ENCODE assay signal across 32 cellular contexts in genomic region chr13:56352901-56353300, GRCh38.
"Had no signal": no experiment of that assay in that cellular context is flagged by ENCODE, and none has a peak within 500 bp of the region (broad histone marks: within the 10 kb centered on the region; RNA-seq: fewer than 3 reads in every experiment).

No MANE protein-coding gene starts in this region.

- H3K4me3 ChIP-seq: adrenal gland, body of pancreas, cardiac muscle cell, colonic mucosa, esophagus muscularis mucosa, gastroesophageal sphincter, heart right ventricle had no signal

- H3K36me3 ChIP-seq: adrenal gland, cardiac muscle cell, colonic mucosa, esophagus muscularis mucosa, gastroesophageal sphincter, heart right ventricle had no signal

- DNase-seq: activated CD4-positive, alpha-beta memory T cell treated with anti-CD3 and anti-CD28 coated beads for 36 hours; activated CD4-positive, alpha-beta T cell treated with anti-CD3 and anti-CD28 coated beads for 36 hours; activated CD4-positive, alpha-beta T cell treated with anti-CD3 and anti-CD28 coated beads, Interleukin-2, amount 10 ng/mL, durations not matched to agents 24 days and 14 days; activated CD4-positive, CD25-positive, alpha-beta regulatory T cell; activated CD4-positive, CD25-positive, alpha-beta regulatory T cell treated with anti-CD3 and anti-CD28 coated beads, Interleukin-2, amount 50 U/mL, for 72 hours; activated CD8-positive, alpha-beta memory T cell treated with anti-CD3 and anti-CD28 coated beads, Interleukin-2, amount 10 ng/mL, durations not matched to agents 7 days and 5 days; activated CD8-positive, alpha-beta memory T cell treated with anti-CD3 and anti-CD28 coated beads, Interleukin-2, amount 50 U/mL, for 4 hours; activated CD8-positive, alpha-beta T cell treated with anti-CD3 and anti-CD28 coated beads, Interleukin-2, amount 10 ng/mL, durations not matched to agents 7 days and 5 days; activated effector memory CD4-positive, alpha-beta T cell treated with anti-CD3 and anti-CD28 coated beads, Interleukin-2, amount 50 U/mL, for 16 hours; activated naive CD4-positive, alpha-beta T cell treated with anti-CD3 and anti-CD28 coated beads for 36 hours; activated naive CD8-positive, alpha-beta T cell treated with anti-CD3 and anti-CD28 coated beads for 36 hours; activated naive CD8-positive, alpha-beta T cell treated with anti-CD3 and anti-CD28 coated beads, Interleukin-2, amount 50 U/mL, for 24 hours; activated T-cell treated with anti-CD3 and anti-CD28 coated beads, Interleukin-2, amount 50 U/mL, for 1 hour; activated T-cell treated with anti-CD3 and anti-CD28 coated beads, Interleukin-2, amount 50 U/mL, for 48 hours; adrenal gland; amygdala; aorta; body of pancreas; central memory CD4-positive, alpha-beta T cell; cerebellar nuclear complex; colonic mucosa; effector CD8-positive, alpha-beta T cell; foreskin melanocyte; heart right ventricle; T-helper 1 cell; T-helper 17 cell; T1000 had no signal

- FAIRE-seq: endometrium, endothelial cell of umbilical vein had no signal

- H3K27me3 ChIP-seq: adrenal gland, body of pancreas, cardiac muscle cell, colonic mucosa, esophagus muscularis mucosa, gastroesophageal sphincter, heart right ventricle had no signal

- ATAC-seq: activated CD4-positive, alpha-beta T cell treated with anti-CD3 and anti-CD28 coated beads for 36 hours; activated CD8-positive, alpha-beta memory T cell treated with anti-CD3 and anti-CD28 coated beads, Interleukin-2, amount 10 ng/mL, durations not matched to agents 7 days and 5 days; activated CD8-positive, alpha-beta T cell treated with anti-CD3 and anti-CD28 coated beads, Interleukin-2, amount 10 ng/mL, durations not matched to agents 7 days and 5 days; activated naive CD8-positive, alpha-beta T cell treated with anti-CD3 and anti-CD28 coated beads, Interleukin-2, amount 50 U/mL, for 24 hours; body of pancreas; gastroesophageal sphincter; heart right ventricle; T-helper 17 cell had no signal

- H3K4me1 ChIP-seq: adrenal gland, body of pancreas, colonic mucosa, esophagus muscularis mucosa, gastroesophageal sphincter, heart right ventricle had no signal

- H3K27ac ChIP-seq: adrenal gland, body of pancreas, cardiac muscle cell, colonic mucosa, esophagus muscularis mucosa, gastroesophageal sphincter, heart right ventricle had no signal

- H3K9me3 ChIP-seq: adrenal gland, body of pancreas, colonic mucosa, esophagus muscularis mucosa, gastroesophageal sphincter, heart right ventricle had no signal
